Comparison of ENCODE assay signal across 1 cellular context in the genomic region with DNA sequence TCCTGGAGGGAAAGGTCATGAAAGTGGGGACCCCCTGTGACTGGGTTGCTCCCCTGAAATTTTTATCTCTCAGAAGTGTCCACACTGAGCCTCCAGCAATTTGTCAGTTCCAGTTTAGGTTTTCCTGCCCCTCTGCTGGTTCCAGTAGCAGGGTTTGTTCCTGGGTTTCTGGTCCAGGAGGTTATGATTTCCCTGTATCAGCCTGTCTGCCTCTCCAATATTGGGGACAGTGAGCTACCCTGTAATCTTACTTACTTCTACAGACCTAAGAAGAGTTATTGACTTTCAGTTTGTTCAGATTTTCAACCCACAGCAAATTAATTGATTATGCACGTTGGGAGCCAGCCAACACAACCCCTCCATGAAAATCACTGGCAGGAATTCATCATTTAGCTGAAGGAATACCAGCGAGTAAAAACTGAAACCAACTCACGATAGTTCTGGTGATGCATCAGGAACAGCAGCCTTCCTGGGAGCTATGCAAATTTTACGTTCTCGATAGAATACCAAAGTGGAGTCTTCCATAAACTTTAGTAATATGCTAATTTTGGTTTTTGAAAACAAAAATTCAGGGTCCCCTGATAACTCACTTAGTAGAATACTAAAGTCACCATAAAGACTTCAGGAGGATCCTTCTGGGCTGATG.
TF ChIP-seq lines count a peak whose summit lies in the region.

No MANE protein-coding gene starts in this region.

TF ChIP-seq in SK-N-SH, 30 proteins besides CTCF, POLR2A, EP300 and RAD21 (continued from another document):
- TF ChIP-seq, protein P1, sequence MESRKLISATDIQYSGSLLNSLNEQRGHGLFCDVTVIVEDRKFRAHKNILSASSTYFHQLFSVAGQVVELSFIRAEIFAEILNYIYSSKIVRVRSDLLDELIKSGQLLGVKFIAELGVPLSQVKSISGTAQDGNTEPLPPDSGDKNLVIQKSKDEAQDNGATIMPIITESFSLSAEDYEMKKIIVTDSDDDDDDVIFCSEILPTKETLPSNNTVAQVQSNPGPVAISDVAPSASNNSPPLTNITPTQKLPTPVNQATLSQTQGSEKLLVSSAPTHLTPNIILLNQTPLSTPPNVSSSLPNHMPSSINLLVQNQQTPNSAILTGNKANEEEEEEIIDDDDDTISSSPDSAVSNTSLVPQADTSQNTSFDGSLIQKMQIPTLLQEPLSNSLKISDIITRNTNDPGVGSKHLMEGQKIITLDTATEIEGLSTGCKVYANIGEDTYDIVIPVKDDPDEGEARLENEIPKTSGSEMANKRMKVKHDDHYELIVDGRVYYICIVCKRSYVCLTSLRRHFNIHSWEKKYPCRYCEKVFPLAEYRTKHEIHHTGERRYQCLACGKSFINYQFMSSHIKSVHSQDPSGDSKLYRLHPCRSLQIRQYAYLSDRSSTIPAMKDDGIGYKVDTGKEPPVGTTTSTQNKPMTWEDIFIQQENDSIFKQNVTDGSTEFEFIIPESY (IDR thresholded peaks at IDR 0.05; ENCODE audit: borderline replicate concordance, low read depth): no peak
- TF ChIP-seq ELF1 (IDR thresholded peaks at IDR 0.05): no peak
- no peak for TF ChIP-seq SIN3A (IDR thresholded peaks at IDR 0.05; ENCODE audit: borderline replicate concordance, low read depth, low read length)
- no peak for TF ChIP-seq MEF2A (IDR thresholded peaks at IDR 0.05; ENCODE audit: borderline replicate concordance, low read depth)
- no peak for TF ChIP-seq MXI1 (IDR thresholded peaks at IDR 0.05; ENCODE audit: low read depth, low read length)
- TF ChIP-seq CHD2 (IDR thresholded peaks at IDR 0.05; ENCODE audit: low read length, partially characterized antibody): no peak
- TF ChIP-seq RCOR1 (IDR thresholded peaks at IDR 0.05; ENCODE audit: low read length): no peak
- TF ChIP-seq YY1 (IDR thresholded peaks at IDR 0.05; ENCODE audit: low read depth): no peak
- no peak for TF ChIP-seq RFX5 (IDR thresholded peaks at IDR 0.05; ENCODE audit: low read length)
